16 cellular contexts compared by ENCODE assay signal in genomic region chr1:14841456-14841855, GRCh38.
A peak's percentile ranks its signal among the peaks of the same experiment; 100 is the strongest.
DNase-seq lines count a peak whose midpoint lies in the region; ATAC-seq and TF ChIP-seq lines count a peak whose summit lies in the region.
"Had no signal": no experiment of that assay in that cellular context is flagged by ENCODE, and none has a peak within 500 bp of the region (broad histone marks: within the 10 kb centered on the region; RNA-seq: fewer than 3 reads in every experiment).

No MANE protein-coding gene starts in this region.

- H3K27me3 ChIP-seq in SJSA1 (replicated peaks) (no peaks in the 10 kb centered on the region), fibroblast of lung (ENCODE audit: control insufficient read depth, insufficient read depth, low read length) (no peaks in the 10 kb centered on the region), vagina (no peaks in the 10 kb centered on the region)

- no peak overlapping the region for H3K4me2 ChIP-seq in fibroblast of lung (ENCODE audit: extremely low read depth, insufficient read depth, low read length)
- H3K4me2 ChIP-seq: A549 had no signal

- H3K36me3 Mint-ChIP-seq in activated naive CD8-positive, alpha-beta T cell treated with anti-CD3 and anti-CD28 coated beads, Interleukin-2, amount 50 U/mL, for 24 hours (ENCODE audit: low read depth), result peaks cover 7% of the 10 kb centered on the region

- intact Hi-C loops in vagina (cut with DNase I), result no loop called here

- no peaks in the 10 kb centered on the region for H4K20me1 ChIP-seq in fibroblast of lung (ENCODE audit: control insufficient read depth, extremely low read depth, insufficient read depth, low read length)

- peaks cover 33% of the 10 kb centered on the region for H3K9me3 Mint-ChIP-seq in activated naive CD8-positive, alpha-beta T cell treated with anti-CD3 and anti-CD28 coated beads, Interleukin-2, amount 50 U/mL, for 24 hours

- H3K4me3 ChIP-seq in SJSA1, result no peak overlapping the region
- H3K4me3 ChIP-seq in fibroblast of lung (replicated peaks in 1 of 4; ENCODE audit: control extremely low read depth in 1 of 4, insufficient read depth in 1 of 4, low read depth in 3 of 4, low read length in 4 of 4), result no peak overlapping the region
- no peak overlapping the region for H3K4me3 ChIP-seq in vagina
- H3K4me3 ChIP-seq: A549, GM23248 had no signal

- peaks cover 10% of the 10 kb centered on the region for H3K27me3 Mint-ChIP-seq in activated naive CD8-positive, alpha-beta T cell treated with anti-CD3 and anti-CD28 coated beads, Interleukin-2, amount 50 U/mL, for 24 hours

- H2AFZ ChIP-seq in fibroblast of lung (ENCODE audit: low read length), result no peak overlapping the region
- H2AFZ ChIP-seq: GM23248 had no signal

- H3K9me3 ChIP-seq in SJSA1 (replicated peaks) (peaks cover 9% of the 10 kb centered on the region), fibroblast of lung (ENCODE audit: control insufficient read depth, insufficient read depth, low read depth, low read length) (no peaks in the 10 kb centered on the region), vagina (peaks cover 3% of the 10 kb centered on the region)

- ATAC-seq in activated naive CD8-positive, alpha-beta T cell treated with anti-CD3 and anti-CD28 coated beads, Interleukin-2, amount 50 U/mL, for 24 hours, result no peak
- ATAC-seq: A549 had no signal

- H3K4me3 Mint-ChIP-seq in activated naive CD8-positive, alpha-beta T cell treated with anti-CD3 and anti-CD28 coated beads, Interleukin-2, amount 50 U/mL, for 24 hours, result no peak overlapping the region
- H3K4me3 Mint-ChIP-seq: CD4-positive, alpha-beta T cell had no signal

- peak; percentile 9 for DNase-seq in NCI-H2171 treated with DMSO at 0.1 percent for 48 hours (lab: John Stamatoyannopoulos, UW)
- no peak for DNase-seq in NCI-H2171 (lab: John Stamatoyannopoulos, UW)
- DNase-seq in SJSA1 (ENCODE audit: low read depth in 1 of 2, low spot score in 2 of 2), result no peak
- DNase-seq in fibroblast of lung (ENCODE audit: low read depth in 2 of 2), result peak in 1 of 2 donors; percentile 26
- no peak for DNase-seq in vagina (ENCODE audit: extremely low spot score in 2 of 2)
- no peak for DNase-seq in activated naive CD8-positive, alpha-beta T cell treated with anti-CD3 and anti-CD28 coated beads, Interleukin-2, amount 50 U/mL, for 24 hours
- DNase-seq in activated effector memory CD4-positive, alpha-beta T cell treated with anti-CD3 and anti-CD28 coated beads, Interleukin-2, amount 50 U/mL, for 16 hours, result no peak
- DNase-seq: AML-193; Caco-2; CD4-positive, alpha-beta T cell; GM23248; HCEC 1CT had no signal

- TF ChIP-seq POLR2A in vagina (IDR thresholded peaks at IDR 0.05), result no peak

- H3K79me2 ChIP-seq in fibroblast of lung (ENCODE audit: control insufficient read depth, insufficient read depth, low read length), result no peaks in the 10 kb centered on the region

- H3K4me1 ChIP-seq in SJSA1 (replicated peaks) (peaks cover 21% of the 10 kb centered on the region), fibroblast of lung (ENCODE audit: control insufficient read depth, extremely low read depth, insufficient read depth, low read length) (peaks cover 10% of the 10 kb centered on the region), vagina (peaks cover 10% of the 10 kb centered on the region)
- H3K4me1 ChIP-seq: A549, Caco-2 had no signal

- TF ChIP-seq CTCF in fibroblast of lung (conservative IDR thresholded peaks at IDR 0.05 in 1 of 2, IDR thresholded peaks at IDR 0.05 in 1 of 2; ENCODE audit: low read depth in 1 of 2, low read length in 2 of 2) (no peak), vagina (IDR thresholded peaks at IDR 0.05) (no peak)

- no peaks in the 10 kb centered on the region for H3K36me3 ChIP-seq in SJSA1
- H3K36me3 ChIP-seq in fibroblast of lung (ENCODE audit: control insufficient read depth, insufficient read depth, low read length), result no peaks in the 10 kb centered on the region
- H3K36me3 ChIP-seq in vagina, result no peaks in the 10 kb centered on the region

- peak overlapping the region; percentile 96 for H3K27ac ChIP-seq in SJSA1
- H3K27ac ChIP-seq in fibroblast of lung (ENCODE audit: insufficient read depth, low read length), result peak overlapping the region; percentile 67
- peak overlapping the region; percentile 64 for H3K27ac ChIP-seq in vagina
- H3K27ac ChIP-seq: 22Rv1, A549, C4-2B, GM23248, HL-60 had no signal

- H3K27ac Mint-ChIP-seq in activated naive CD8-positive, alpha-beta T cell treated with anti-CD3 and anti-CD28 coated beads, Interleukin-2, amount 50 U/mL, for 24 hours, result no peak overlapping the region
- H3K27ac Mint-ChIP-seq: CD4-positive, alpha-beta T cell had no signal

- no peak overlapping the region for H3K9ac ChIP-seq in fibroblast of lung (ENCODE audit: insufficient read depth, low read length)
- H3K9ac ChIP-seq: GM23248 had no signal

- H3K4me1 Mint-ChIP-seq in activated naive CD8-positive, alpha-beta T cell treated with anti-CD3 and anti-CD28 coated beads, Interleukin-2, amount 50 U/mL, for 24 hours, result no peaks in the 10 kb centered on the region
